ENCODE assay signal across 1 cellular context in the genomic region with DNA sequence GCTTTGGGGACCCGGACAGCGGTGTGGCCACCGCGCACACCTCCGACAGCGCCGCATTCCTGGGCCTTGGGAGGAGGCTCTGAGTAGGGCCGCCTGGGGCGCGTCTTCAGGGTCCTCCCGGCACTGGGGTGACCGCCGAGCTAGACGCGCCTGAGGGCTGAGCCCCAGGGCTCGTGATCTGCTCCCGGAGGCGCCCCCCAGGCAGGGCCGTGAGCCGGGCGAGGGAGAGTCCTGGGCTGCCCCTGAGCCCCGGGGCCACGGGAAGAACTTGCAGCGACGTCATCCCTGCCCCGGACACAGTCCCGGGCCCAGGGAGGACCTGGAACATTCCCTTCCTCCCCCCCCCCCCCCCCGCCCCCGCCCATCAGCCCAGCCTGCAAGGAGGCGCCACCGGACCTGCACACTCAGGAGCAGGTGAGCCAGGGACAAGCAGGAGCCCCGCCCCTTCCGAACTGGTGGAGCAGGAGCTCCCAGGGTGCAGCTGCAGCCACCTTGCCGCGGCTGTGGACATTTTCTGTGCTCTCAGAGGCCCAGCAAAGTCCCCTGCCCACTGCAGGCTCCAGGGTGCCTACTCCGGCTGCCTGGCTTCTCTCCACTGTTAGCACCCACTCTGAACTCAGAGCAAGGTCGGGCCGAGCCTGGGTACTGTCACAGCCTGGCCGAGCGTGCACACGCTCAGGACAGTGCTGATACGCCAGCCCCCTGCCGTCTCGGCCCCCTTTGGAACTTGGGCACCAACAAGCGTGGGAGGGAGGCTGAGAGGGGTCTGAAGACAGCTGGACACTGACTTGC.
TF ChIP-seq lines count a peak whose summit lies in the region.

No MANE protein-coding gene starts in this region.

TF ChIP-seq in HepG2, 621 proteins besides CTCF, POLR2A, EP300 and RAD21 (continued from another document and continues in another):
- TF ChIP-seq ZGPAT (CRISPR knock-in tag; IDR thresholded peaks at IDR 0.05) (peak; percentile 51; the same call in 1 of the 2 replicates), CREM (IDR thresholded peaks at IDR 0.05) (peak; percentile 31; the same call in 1 of the 2 replicates), CREM (CRISPR knock-in tag; IDR thresholded peaks at IDR 0.05) (no peak), ZNF883 (CRISPR knock-in tag; IDR thresholded peaks at IDR 0.05; ENCODE audit: not compliant biosample characterization) (peak; percentile 9), ZNF543 (CRISPR knock-in tag; IDR thresholded peaks at IDR 0.05) (peak; percentile 89), KLF12 (CRISPR knock-in tag; IDR thresholded peaks at IDR 0.05; ENCODE audit: borderline replicate concordance) (peak; percentile 82; the same call in 1 of the 2 replicates), KDM3A (CRISPR knock-in tag; IDR thresholded peaks at IDR 0.05; ENCODE audit: low read depth) (no peak; the same call in 1 of the 2 replicates), SP1 (IDR thresholded peaks at IDR 0.05) (no peak), SP1 (CRISPR knock-in tag; IDR thresholded peaks at IDR 0.05) (peak; percentile 29; the same call in 1 of the 2 replicates), PHF20 (CRISPR knock-in tag; IDR thresholded peaks at IDR 0.05) (peak; percentile 40; the same call in 1 of the 2 replicates), THRA (CRISPR knock-in tag; IDR thresholded peaks at IDR 0.05; ENCODE audit: borderline replicate concordance) (peak; percentile 12; the same call in 1 of the 2 replicates), ZNF850 (CRISPR knock-in tag; conservative IDR thresholded peaks at IDR 0.05) (no peak), TFE3 (CRISPR knock-in tag; IDR thresholded peaks at IDR 0.05) (0 out of 2 replicates have a peak, but pooled peaks have one; percentile 36), HOXA5 (CRISPR knock-in tag; IDR thresholded peaks at IDR 0.05) (peak; percentile 26; the same call in 1 of the 2 replicates), NCOR1 (IDR thresholded peaks at IDR 0.05; ENCODE audit: borderline replicate concordance, low read length) (no peak), MLLT10 (CRISPR knock-in tag; IDR thresholded peaks at IDR 0.05) (no peak), AKAP8 (CRISPR knock-in tag; IDR thresholded peaks at IDR 0.05) (peak; percentile 74), ZNF354B (CRISPR knock-in tag; IDR thresholded peaks at IDR 0.05) (no peak), ASH2L (IDR thresholded peaks at IDR 0.05; ENCODE audit: insufficient read length, low read depth, low read length) (peak; percentile 55), SALL2 (CRISPR knock-in tag; IDR thresholded peaks at IDR 0.05) (peak; percentile 22), MAZ (IDR thresholded peaks at IDR 0.05; ENCODE audit: borderline replicate concordance, low read depth, low read length) (peak; percentile 34; the same call in 1 of the 2 replicates), MAZ (CRISPR knock-in tag; IDR thresholded peaks at IDR 0.05; ENCODE audit: low read depth) (0 out of 2 replicates have a peak, but pooled peaks have one; percentile 60), ZNF143 (CRISPR knock-in tag; IDR thresholded peaks at IDR 0.05) (peak; percentile 48; the same call in 1 of the 2 replicates), ZFP90 (CRISPR knock-in tag; IDR thresholded peaks at IDR 0.05; ENCODE audit: borderline replicate concordance) (peak; percentile 60; the same call in 1 of the 2 replicates), ZFYVE20 (CRISPR knock-in tag; IDR thresholded peaks at IDR 0.05; ENCODE audit: borderline replicate concordance, low read depth) (0 out of 2 replicates have a peak, but pooled peaks have one; percentile 18), ZNF761 (CRISPR knock-in tag; conservative IDR thresholded peaks at IDR 0.05) (0 out of 2 replicates have a peak, but pooled peaks have one; percentile 42), CREB3 (CRISPR knock-in tag; IDR thresholded peaks at IDR 0.05) (peak; percentile 71; the same call in 1 of the 2 replicates), HNRNPH1 (optimal IDR thresholded peaks at IDR 0.05; ENCODE audit: low read depth, low read length) (peak; percentile 27), ZFP62 (CRISPR knock-in tag; IDR thresholded peaks at IDR 0.05) (no peak), ARNT2 (CRISPR knock-in tag; IDR thresholded peaks at IDR 0.05; ENCODE audit: low read depth) (0 out of 2 replicates have a peak, but pooled peaks have one; percentile 52), ZNF572 (CRISPR knock-in tag; IDR thresholded peaks at IDR 0.05) (0 out of 2 replicates have a peak, but pooled peaks have one; percentile 37), ZBTB21 (CRISPR knock-in tag; IDR thresholded peaks at IDR 0.05) (no peak), ZNF224 (CRISPR knock-in tag; IDR thresholded peaks at IDR 0.05) (no peak), ZNF777 (CRISPR knock-in tag; IDR thresholded peaks at IDR 0.05) (peak; percentile 61), JUND (CRISPR knock-in tag; IDR thresholded peaks at IDR 0.05) (0 out of 2 replicates have a peak, but pooled peaks have one; percentile 30), ZNF790 (CRISPR knock-in tag; IDR thresholded peaks at IDR 0.05; ENCODE audit: borderline replicate concordance) (0 out of 2 replicates have a peak, but pooled peaks have one; percentile 1)
- TF ChIP-seq, protein P1, sequence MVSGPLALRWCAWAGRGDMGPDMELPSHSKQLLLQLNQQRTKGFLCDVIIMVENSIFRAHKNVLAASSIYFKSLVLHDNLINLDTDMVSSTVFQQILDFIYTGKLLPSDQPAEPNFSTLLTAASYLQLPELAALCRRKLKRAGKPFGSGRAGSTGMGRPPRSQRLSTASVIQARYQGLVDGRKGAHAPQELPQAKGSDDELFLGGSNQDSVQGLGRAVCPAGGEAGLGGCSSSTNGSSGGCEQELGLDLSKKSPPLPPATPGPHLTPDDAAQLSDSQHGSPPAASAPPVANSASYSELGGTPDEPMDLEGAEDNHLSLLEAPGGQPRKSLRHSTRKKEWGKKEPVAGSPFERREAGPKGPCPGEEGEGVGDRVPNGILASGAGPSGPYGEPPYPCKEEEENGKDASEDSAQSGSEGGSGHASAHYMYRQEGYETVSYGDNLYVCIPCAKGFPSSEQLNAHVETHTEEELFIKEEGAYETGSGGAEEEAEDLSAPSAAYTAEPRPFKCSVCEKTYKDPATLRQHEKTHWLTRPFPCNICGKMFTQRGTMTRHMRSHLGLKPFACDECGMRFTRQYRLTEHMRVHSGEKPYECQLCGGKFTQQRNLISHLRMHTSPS (CRISPR knock-in tag; IDR thresholded peaks at IDR 0.05; ENCODE audit: low read depth), result peak; percentile 44; the same call in 1 of the 2 replicates
- TF ChIP-seq, protein P2, sequence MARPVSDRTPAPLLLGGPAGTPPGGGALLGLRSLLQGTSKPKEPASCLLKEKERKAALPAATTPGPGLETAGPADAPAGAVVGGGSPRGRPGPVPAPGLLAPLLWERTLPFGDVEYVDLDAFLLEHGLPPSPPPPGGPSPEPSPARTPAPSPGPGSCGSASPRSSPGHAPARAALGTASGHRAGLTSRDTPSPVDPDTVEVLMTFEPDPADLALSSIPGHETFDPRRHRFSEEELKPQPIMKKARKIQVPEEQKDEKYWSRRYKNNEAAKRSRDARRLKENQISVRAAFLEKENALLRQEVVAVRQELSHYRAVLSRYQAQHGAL (CRISPR knock-in tag; IDR thresholded peaks at IDR 0.05; ENCODE audit: not compliant biosample characterization), result peak; percentile 16
- TF ChIP-seq, protein P3, sequence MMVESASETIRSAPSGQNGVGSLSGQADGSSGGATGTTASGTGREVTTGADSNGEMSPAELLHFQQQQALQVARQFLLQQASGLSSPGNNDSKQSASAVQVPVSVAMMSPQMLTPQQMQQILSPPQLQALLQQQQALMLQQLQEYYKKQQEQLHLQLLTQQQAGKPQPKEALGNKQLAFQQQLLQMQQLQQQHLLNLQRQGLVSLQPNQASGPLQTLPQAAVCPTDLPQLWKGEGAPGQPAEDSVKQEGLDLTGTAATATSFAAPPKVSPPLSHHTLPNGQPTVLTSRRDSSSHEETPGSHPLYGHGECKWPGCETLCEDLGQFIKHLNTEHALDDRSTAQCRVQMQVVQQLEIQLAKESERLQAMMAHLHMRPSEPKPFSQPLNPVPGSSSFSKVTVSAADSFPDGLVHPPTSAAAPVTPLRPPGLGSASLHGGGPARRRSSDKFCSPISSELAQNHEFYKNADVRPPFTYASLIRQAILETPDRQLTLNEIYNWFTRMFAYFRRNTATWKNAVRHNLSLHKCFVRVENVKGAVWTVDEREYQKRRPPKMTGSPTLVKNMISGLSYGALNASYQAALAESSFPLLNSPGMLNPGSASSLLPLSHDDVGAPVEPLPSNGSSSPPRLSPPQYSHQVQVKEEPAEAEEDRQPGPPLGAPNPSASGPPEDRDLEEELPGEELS (CRISPR knock-in tag; IDR thresholded peaks at IDR 0.05), result 0 out of 2 replicates have a peak, but pooled peaks have one; percentile 29
- TF ChIP-seq, protein P4, sequence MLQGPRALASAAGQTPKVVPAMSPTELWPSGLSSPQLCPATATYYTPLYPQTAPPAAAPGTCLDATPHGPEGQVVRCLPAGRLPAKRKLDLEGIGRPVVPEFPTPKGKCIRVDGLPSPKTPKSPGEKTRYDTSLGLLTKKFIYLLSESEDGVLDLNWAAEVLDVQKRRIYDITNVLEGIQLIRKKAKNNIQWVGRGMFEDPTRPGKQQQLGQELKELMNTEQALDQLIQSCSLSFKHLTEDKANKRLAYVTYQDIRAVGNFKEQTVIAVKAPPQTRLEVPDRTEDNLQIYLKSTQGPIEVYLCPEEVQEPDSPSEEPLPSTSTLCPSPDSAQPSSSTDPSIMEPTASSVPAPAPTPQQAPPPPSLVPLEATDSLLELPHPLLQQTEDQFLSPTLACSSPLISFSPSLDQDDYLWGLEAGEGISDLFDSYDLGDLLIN (CRISPR knock-in tag; IDR thresholded peaks at IDR 0.05; ENCODE audit: borderline replicate concordance), result peak; percentile 41; the same call in 1 of the 2 replicates
- TF ChIP-seq, protein P5, sequence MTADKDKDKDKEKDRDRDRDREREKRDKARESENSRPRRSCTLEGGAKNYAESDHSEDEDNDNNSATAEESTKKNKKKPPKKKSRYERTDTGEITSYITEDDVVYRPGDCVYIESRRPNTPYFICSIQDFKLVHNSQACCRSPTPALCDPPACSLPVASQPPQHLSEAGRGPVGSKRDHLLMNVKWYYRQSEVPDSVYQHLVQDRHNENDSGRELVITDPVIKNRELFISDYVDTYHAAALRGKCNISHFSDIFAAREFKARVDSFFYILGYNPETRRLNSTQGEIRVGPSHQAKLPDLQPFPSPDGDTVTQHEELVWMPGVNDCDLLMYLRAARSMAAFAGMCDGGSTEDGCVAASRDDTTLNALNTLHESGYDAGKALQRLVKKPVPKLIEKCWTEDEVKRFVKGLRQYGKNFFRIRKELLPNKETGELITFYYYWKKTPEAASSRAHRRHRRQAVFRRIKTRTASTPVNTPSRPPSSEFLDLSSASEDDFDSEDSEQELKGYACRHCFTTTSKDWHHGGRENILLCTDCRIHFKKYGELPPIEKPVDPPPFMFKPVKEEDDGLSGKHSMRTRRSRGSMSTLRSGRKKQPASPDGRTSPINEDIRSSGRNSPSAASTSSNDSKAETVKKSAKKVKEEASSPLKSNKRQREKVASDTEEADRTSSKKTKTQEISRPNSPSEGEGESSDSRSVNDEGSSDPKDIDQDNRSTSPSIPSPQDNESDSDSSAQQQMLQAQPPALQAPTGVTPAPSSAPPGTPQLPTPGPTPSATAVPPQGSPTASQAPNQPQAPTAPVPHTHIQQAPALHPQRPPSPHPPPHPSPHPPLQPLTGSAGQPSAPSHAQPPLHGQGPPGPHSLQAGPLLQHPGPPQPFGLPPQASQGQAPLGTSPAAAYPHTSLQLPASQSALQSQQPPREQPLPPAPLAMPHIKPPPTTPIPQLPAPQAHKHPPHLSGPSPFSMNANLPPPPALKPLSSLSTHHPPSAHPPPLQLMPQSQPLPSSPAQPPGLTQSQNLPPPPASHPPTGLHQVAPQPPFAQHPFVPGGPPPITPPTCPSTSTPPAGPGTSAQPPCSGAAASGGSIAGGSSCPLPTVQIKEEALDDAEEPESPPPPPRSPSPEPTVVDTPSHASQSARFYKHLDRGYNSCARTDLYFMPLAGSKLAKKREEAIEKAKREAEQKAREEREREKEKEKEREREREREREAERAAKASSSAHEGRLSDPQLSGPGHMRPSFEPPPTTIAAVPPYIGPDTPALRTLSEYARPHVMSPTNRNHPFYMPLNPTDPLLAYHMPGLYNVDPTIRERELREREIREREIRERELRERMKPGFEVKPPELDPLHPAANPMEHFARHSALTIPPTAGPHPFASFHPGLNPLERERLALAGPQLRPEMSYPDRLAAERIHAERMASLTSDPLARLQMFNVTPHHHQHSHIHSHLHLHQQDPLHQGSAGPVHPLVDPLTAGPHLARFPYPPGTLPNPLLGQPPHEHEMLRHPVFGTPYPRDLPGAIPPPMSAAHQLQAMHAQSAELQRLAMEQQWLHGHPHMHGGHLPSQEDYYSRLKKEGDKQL (CRISPR knock-in tag; IDR thresholded peaks at IDR 0.05; ENCODE audit: low read depth), result 0 out of 2 replicates have a peak, but pooled peaks have one; percentile 4
